Comparison of ENCODE assay signal across 18 cellular contexts in the genomic region with DNA sequence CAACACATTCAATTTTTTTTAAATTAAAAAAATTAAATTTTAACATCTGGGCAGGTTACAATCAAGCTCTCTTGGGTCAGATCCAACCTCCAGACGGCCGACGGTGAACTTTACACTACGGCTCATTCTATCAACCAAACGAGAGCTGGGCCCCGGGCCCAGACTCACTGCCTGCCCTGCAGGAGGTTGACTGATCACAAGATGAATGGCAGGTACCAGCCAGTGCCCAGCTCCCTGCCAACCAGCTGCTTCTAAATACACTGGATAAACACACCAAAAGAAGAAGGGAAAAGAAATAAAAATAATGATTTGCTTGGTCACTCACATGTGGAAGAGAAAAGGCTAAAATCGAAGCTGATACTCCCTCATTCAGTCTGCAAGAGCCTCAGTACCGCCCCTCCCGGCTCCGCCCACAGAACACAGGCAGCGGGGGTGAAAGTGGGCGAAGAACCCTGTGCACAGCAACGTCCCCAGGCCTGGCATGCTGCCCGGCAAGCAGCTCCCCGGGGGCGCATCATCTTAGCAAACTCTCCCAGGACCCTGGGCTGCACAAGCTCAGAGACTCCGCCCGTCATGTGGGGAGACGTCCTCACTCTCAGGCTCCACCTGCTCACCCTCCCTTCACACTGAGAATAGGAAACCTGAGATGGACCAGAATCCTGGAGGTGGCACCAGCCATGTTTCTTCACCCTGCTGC.
DNase-seq lines count a peak whose midpoint lies in the region; ATAC-seq, FAIRE-seq and TF ChIP-seq lines count a peak whose summit lies in the region.
"Had no signal": no experiment of that assay in that cellular context is flagged by ENCODE, and none has a peak within 500 bp of the region (broad histone marks: within the 10 kb centered on the region; RNA-seq: fewer than 3 reads in every experiment).

No MANE protein-coding gene starts in this region.

- H3K4me3 Mint-ChIP-seq in CD4-positive, alpha-beta T cell: no peak overlapping the region
- H3K4me3 Mint-ChIP-seq: mesothelial cell of epicardium; stimulated activated naive CD8-positive, alpha-beta T cell treated with anti-CD3 and anti-CD28 coated beads, Interleukin-15, Interleukin-2, amounts not matched to agents 100 ng/mL and 50 ng/mL, for 24 hours had no signal

- H3K36me3 Mint-ChIP-seq in CD4-positive, alpha-beta T cell (ENCODE audit: low read depth): no peaks in the 10 kb centered on the region
- H3K36me3 Mint-ChIP-seq: mesothelial cell of epicardium had no signal

- no peak for TF ChIP-seq CTCF in kidney (IDR thresholded peaks at IDR 0.05; ENCODE audit: borderline replicate concordance, extremely low read depth, insufficient read depth)
- TF ChIP-seq CTCF in CD4-positive, alpha-beta T cell (IDR thresholded peaks at IDR 0.05): no peak

- no peak for FAIRE-seq in kidney (lab: Jason Lieb, UNC)
- FAIRE-seq: islet of Langerhans had no signal

- H3K27me3 ChIP-seq in CD4-positive, alpha-beta T cell (ENCODE audit: control insufficient read depth, insufficient read depth, low read length): no peaks in the 10 kb centered on the region
- H3K27me3 ChIP-seq: gastrocnemius medialis, uterus had no signal

- peaks cover 7% of the 10 kb centered on the region for H3K9me3 Mint-ChIP-seq in CD4-positive, alpha-beta T cell

- H3K4me1 ChIP-seq in kidney (ENCODE audit: control insufficient read depth in 1 of 2, insufficient read depth in 1 of 2, low read depth in 1 of 2, low read length in 2 of 2): peaks cover 9 to 11% of the 10 kb centered on the region in 2 donors
- H3K4me1 ChIP-seq: gastrocnemius medialis, uterus had no signal

- no peaks in the 10 kb centered on the region for H3K36me3 ChIP-seq in kidney (ENCODE audit: control insufficient read depth in 1 of 2, insufficient read depth in 2 of 2, low read length in 2 of 2)
- H3K36me3 ChIP-seq: gastrocnemius medialis, uterus had no signal

- POLR2A ChIA-PET in CD4-positive, alpha-beta T cell (lab: Charles Lee): no interaction called here

- H3K9ac ChIP-seq in kidney (ENCODE audit: low read length in 2 of 2): no peak overlapping the region

- ATAC-seq in CD4-positive, alpha-beta T cell (ENCODE audit: poor library complexity): no peak
- ATAC-seq in GM19395 (IDR thresholded peaks at IDR 0.05; ENCODE audit: unreplicated experiment) (no peak), HG02623 (IDR thresholded peaks at IDR 0.05; ENCODE audit: unreplicated experiment) (no peak)
- ATAC-seq: gastrocnemius medialis had no signal

- intact Hi-C loops in kidney (cut with DNase I): no loop called here
- intact Hi-C loops in CD4-positive, alpha-beta T cell (cut with DNase I, micrococcal nuclease): no loop called here

- peak overlapping the region in 1 of 2 donors; percentile 23 for H3K27ac ChIP-seq in kidney (ENCODE audit: low read depth in 2 of 2, low read length in 2 of 2)
- no peak overlapping the region for H3K27ac ChIP-seq in CD4-positive, alpha-beta T cell (ENCODE audit: low read depth, low read length)
- H3K27ac ChIP-seq: gastrocnemius medialis, skin epidermis, uterus, VCaP had no signal

- peaks cover 8% of the 10 kb centered on the region for H3K27me3 Mint-ChIP-seq in CD4-positive, alpha-beta T cell

- H3K4me1 Mint-ChIP-seq in CD4-positive, alpha-beta T cell (ENCODE audit: low read depth): no peaks in the 10 kb centered on the region
- H3K4me1 Mint-ChIP-seq: mesothelial cell of epicardium had no signal

- no peaks in the 10 kb centered on the region for H3K9me3 ChIP-seq in kidney (ENCODE audit: control insufficient read depth in 1 of 2, low read length in 2 of 2)
- no peaks in the 10 kb centered on the region for H3K9me3 ChIP-seq in CD4-positive, alpha-beta T cell (ENCODE audit: control insufficient read depth, low read length)
- H3K9me3 ChIP-seq: gastrocnemius medialis had no signal

- no peak overlapping the region for H3K4me3 ChIP-seq in kidney (ENCODE audit: low read length in 2 of 2)
- H3K4me3 ChIP-seq: gastrocnemius medialis, skin epidermis, uterus had no signal

- DNase-seq in DMS153 treated with DMSO at 0.1 percent for 48 hours (lab: John Stamatoyannopoulos, UW; ENCODE audit: unreplicated experiment) (peak; percentile 9), NCI-H1436 treated with DMSO at 0.1 percent for 48 hours (lab: John Stamatoyannopoulos, UW) (peak; percentile 91), NCI-H2227 treated with DMSO at 0.1 percent for 48 hours (lab: John Stamatoyannopoulos, UW) (peak; percentile 1), kidney (peak; percentile 69), G401 (ENCODE audit: low spot score) (no peak)
- no peak for DNase-seq in CD4-positive, alpha-beta T cell
- DNase-seq: DMS53, gastrocnemius medialis, GOT3, uterus had no signal

- no peak overlapping the region for H3K27ac Mint-ChIP-seq in CD4-positive, alpha-beta T cell
- H3K27ac Mint-ChIP-seq: activated T-helper 2 cell treated with anti-CD3 and anti-CD28 coated beads, Interferon-gamma antibody, Interleukin-2, Interleukin-4, amounts not matched to agents 10 μg/mL and 5 μg/mL and 100 μg/mL, durations not matched to agents 14 hours and 24 hours and 36 hours; mesothelial cell of epicardium; stimulated activated naive CD8-positive, alpha-beta T cell treated with anti-CD3 and anti-CD28 coated beads, Interleukin-15, Interleukin-2, amounts not matched to agents 100 ng/mL and 50 ng/mL, for 24 hours had no signal

- CTCF ChIA-PET in CD4-positive, alpha-beta T cell (lab: Charles Lee): no interaction called here

- in situ Hi-C loops in G401 (cut with HindIII; ENCODE audit: low sequenced_read_pairs): no loop called here

Comparison
In these comparisons a context has a peak if more than half of its experiments do, and no peak if none do; other contexts are left out.
1. DNase-seq: peak in DMS153 treated with DMSO at 0.1 percent for 48 hours (single experiment), NCI-H1436 treated with DMSO at 0.1 percent for 48 hours (single experiment), NCI-H2227 treated with DMSO at 0.1 percent for 48 hours (single experiment) and kidney (single experiment); none in CD4-positive, alpha-beta T cell (0 of 10) and G401 (single experiment).